ENCODE assay signal across 12 cellular contexts in the genomic region with DNA sequence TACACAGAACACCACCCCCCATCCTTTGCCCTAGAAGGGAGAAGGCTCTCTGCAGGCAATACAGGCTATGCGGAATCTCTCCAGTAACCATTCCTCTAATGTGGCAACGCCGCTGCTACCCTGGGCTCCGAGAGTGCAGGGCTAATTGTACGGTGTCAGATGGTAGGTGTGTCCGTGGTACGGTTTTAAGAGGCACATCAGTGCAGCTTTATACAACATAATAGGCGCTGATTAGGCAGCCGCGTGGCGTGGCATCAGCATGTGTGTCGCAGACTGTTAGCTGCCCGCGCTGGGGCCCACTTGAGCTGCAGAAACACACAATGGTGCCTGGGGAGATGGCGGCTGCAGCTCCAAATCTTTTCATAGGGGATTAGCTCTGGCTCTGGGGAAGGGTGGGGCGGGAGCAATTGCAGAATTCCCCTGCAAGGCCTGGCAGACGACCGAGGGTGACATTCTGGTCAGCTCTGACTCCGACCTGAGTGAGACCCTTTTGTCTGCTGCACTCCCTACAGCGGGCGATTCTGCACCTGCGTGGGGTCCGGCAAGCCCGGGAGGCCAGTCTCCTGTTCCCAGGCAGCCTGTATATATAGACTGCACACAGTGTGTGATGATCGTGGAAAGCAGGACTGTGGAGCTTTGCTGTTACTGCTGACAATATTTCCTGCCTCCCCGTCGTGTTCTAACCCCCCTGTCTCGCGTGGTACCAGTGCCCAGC.
A peak's percentile ranks its signal among the peaks of the same experiment; 100 is the strongest.
DNase-seq lines count a peak whose midpoint lies in the region; ATAC-seq and TF ChIP-seq lines count a peak whose summit lies in the region.
"Had no signal": no experiment of that assay in that cellular context is flagged by ENCODE, and none has a peak within 500 bp of the region (broad histone marks: within the 10 kb centered on the region; RNA-seq: fewer than 3 reads in every experiment).

No MANE protein-coding gene starts in this region.

- peak; percentile 35 for DNase-seq in Ammon's horn (ENCODE audit: low spot score)
- DNase-seq in NCI-H1092 treated with DMSO at 0.1 percent for 48 hours (lab: John Stamatoyannopoulos, UW) = peak; percentile 10
- DNase-seq in middle frontal gyrus (ENCODE audit: extremely low spot score, low spot score) = peak; percentile 36
- DNase-seq in activated naive CD4-positive, alpha-beta T cell treated with anti-CD3 and anti-CD28 coated beads, Interleukin-2, amount 50 U/mL, for 72 hours (ENCODE audit: low spot score in 2 of 2) = no peak
- DNase-seq in mucosa of gallbladder (ENCODE audit: low spot score) = no peak
- no peak for DNase-seq in activated naive CD4-positive, alpha-beta T cell treated with anti-CD3 and anti-CD28 coated beads, Interleukin-2, amount 10 ng/mL, durations not matched to agents 7 days and 5 days
- DNase-seq: dermis blood vessel endothelial cell, IMR-90, NCI-H1048, spleen had no signal

- H3K27ac Mint-ChIP-seq in brain = no peak overlapping the region
- no peak overlapping the region for H3K27ac Mint-ChIP-seq in activated naive CD4-positive, alpha-beta T cell treated with anti-CD3 and anti-CD28 coated beads, Interleukin-2, amount 50 U/mL, for 72 hours
- H3K27ac Mint-ChIP-seq in activated naive CD4-positive, alpha-beta T cell treated with anti-CD3 and anti-CD28 coated beads, Interleukin-2, amount 10 ng/mL, durations not matched to agents 7 days and 5 days = no peak overlapping the region

- CTCF ChIA-PET in activated naive CD4-positive, alpha-beta T cell treated with anti-CD3 and anti-CD28 coated beads, Interleukin-2, amount 10 ng/mL, durations not matched to agents 7 days and 5 days (lab: Charles Lee) = no interaction called here

- no peaks in the 10 kb centered on the region for H3K36me3 Mint-ChIP-seq in brain
- no peaks in the 10 kb centered on the region for H3K36me3 Mint-ChIP-seq in activated naive CD4-positive, alpha-beta T cell treated with anti-CD3 and anti-CD28 coated beads, Interleukin-2, amount 50 U/mL, for 72 hours
- no peaks in the 10 kb centered on the region for H3K36me3 Mint-ChIP-seq in activated naive CD4-positive, alpha-beta T cell treated with anti-CD3 and anti-CD28 coated beads, Interleukin-2, amount 10 ng/mL, durations not matched to agents 7 days and 5 days

- peaks cover 0 to 9% (median 5%) of the 10 kb centered on the region in 5 experiments for H3K9me3 Mint-ChIP-seq in brain
- peaks cover 3% of the 10 kb centered on the region in 2 donors for H3K9me3 Mint-ChIP-seq in activated naive CD4-positive, alpha-beta T cell treated with anti-CD3 and anti-CD28 coated beads, Interleukin-2, amount 50 U/mL, for 72 hours
- H3K9me3 Mint-ChIP-seq in activated naive CD4-positive, alpha-beta T cell treated with anti-CD3 and anti-CD28 coated beads, Interleukin-2, amount 10 ng/mL, durations not matched to agents 7 days and 5 days = peaks cover 2% of the 10 kb centered on the region

- peak overlapping the region; percentile 56 to 78 (median 71) for H3K4me3 Mint-ChIP-seq in brain
- H3K4me3 Mint-ChIP-seq in activated naive CD4-positive, alpha-beta T cell treated with anti-CD3 and anti-CD28 coated beads, Interleukin-2, amount 10 ng/mL, durations not matched to agents 7 days and 5 days = no peak overlapping the region

- H3K27me3 Mint-ChIP-seq in brain = no peaks in the 10 kb centered on the region
- H3K27me3 Mint-ChIP-seq in activated naive CD4-positive, alpha-beta T cell treated with anti-CD3 and anti-CD28 coated beads, Interleukin-2, amount 10 ng/mL, durations not matched to agents 7 days and 5 days = no peaks in the 10 kb centered on the region

- TF ChIP-seq CTCF in brain (conservative IDR thresholded peaks at IDR 0.05) = no peak

- H3K4me1 Mint-ChIP-seq in brain = peaks cover 14% of the 10 kb centered on the region
- H3K4me1 Mint-ChIP-seq in activated naive CD4-positive, alpha-beta T cell treated with anti-CD3 and anti-CD28 coated beads, Interleukin-2, amount 10 ng/mL, durations not matched to agents 7 days and 5 days = no peaks in the 10 kb centered on the region

- ATAC-seq in activated naive CD4-positive, alpha-beta T cell treated with anti-CD3 and anti-CD28 coated beads, Interleukin-2, amount 50 U/mL, for 72 hours = no peak
- ATAC-seq in GM18502 (IDR thresholded peaks at IDR 0.05; ENCODE audit: poor library complexity, unreplicated experiment) = no peak

Comparison
In these comparisons a context has a peak if more than half of its experiments do, and no peak if none do; other contexts are left out.
1. DNase-seq: peak in Ammon's horn (single experiment), NCI-H1092 treated with DMSO at 0.1 percent for 48 hours (single experiment) and middle frontal gyrus (single experiment); none in activated naive CD4-positive, alpha-beta T cell treated with anti-CD3 and anti-CD28 coated beads, Interleukin-2, amount 50 U/mL, for 72 hours (0 of 2), mucosa of gallbladder (single experiment) and activated naive CD4-positive, alpha-beta T cell treated with anti-CD3 and anti-CD28 coated beads, Interleukin-2, amount 10 ng/mL, durations not matched to agents 7 days and 5 days (single experiment).